In genomic region chr2:84251651-84252278, GRCh38 we compare ENCODE assay signal across 30 cellular contexts.
"Had no signal": no experiment of that assay in that cellular context is flagged by ENCODE, and none has a peak within 500 bp of the region (broad histone marks: within the 10 kb centered on the region; RNA-seq: fewer than 3 reads in every experiment).

No MANE protein-coding gene starts in this region.

- H3K9me3 ChIP-seq: esophagus squamous epithelium, heart right ventricle, lower lobe of right lung, mucosa of descending colon, sigmoid colon, testis, tibial artery had no signal

- H3K27ac Mint-ChIP-seq: effector memory CD8-positive, alpha-beta T cell; mesothelial cell of epicardium; progenitor cell of endocrine pancreas; stimulated activated effector memory CD8-positive, alpha-beta T cell treated with anti-CD3 and anti-CD28 coated beads, Interleukin-12 subunit alpha, Interleukin-12 subunit beta, amount 100 ng/mL, for 72 hours; type B pancreatic cell had no signal

- H3K36me3 Mint-ChIP-seq: naive B cell; natural killer cell treated with Interleukin-12 subunit alpha and Interleukin-12 subunit beta and Interleukin-15 and Interleukin-18, amount 100 ng/mL, for 72 hours; stimulated activated effector memory CD8-positive, alpha-beta T cell treated with anti-CD3 and anti-CD28 coated beads, Interleukin-12 subunit alpha, Interleukin-12 subunit beta, amount 100 ng/mL, for 72 hours; type B pancreatic cell had no signal

- H2AFZ ChIP-seq: parathyroid adenoma had no signal

- FAIRE-seq: endometrium had no signal

- H3K9ac ChIP-seq: parathyroid adenoma had no signal

- DNase-seq: cortex of kidney; effector memory CD8-positive, alpha-beta T cell; erythroblast; esophagus squamous epithelium; foreskin melanocyte; glutamatergic neuron; heart right ventricle; hippocampal formation; islet precursor cell; kidney glomerular epithelial cell; left colon; left ventricle myocardium superior; lower lobe of right lung; mucosa of descending colon; naive B cell; sigmoid colon; stimulated activated CD4-positive, alpha-beta T cell treated with anti-CD3 and anti-CD28 coated beads, Interleukin-2, amount 100 ng/mL, for 24 hours; stimulated activated CD4-positive, alpha-beta T cell treated with anti-CD3 and anti-CD28 coated beads, Interleukin-4, amount 100 ng/mL, for 24 hours; stimulated activated naive CD8-positive, alpha-beta T cell treated with anti-CD3 and anti-CD28 coated beads, Interleukin-15, Interleukin-2, amounts not matched to agents 100 U/mL and 50 U/mL, for 24 hours; substantia nigra; testis; tibial artery had no signal

- H3K4me1 Mint-ChIP-seq: neural crest cell; stimulated activated effector memory CD8-positive, alpha-beta T cell treated with anti-CD3 and anti-CD28 coated beads, Interleukin-12 subunit alpha, Interleukin-12 subunit beta, amount 100 ng/mL, for 72 hours had no signal

- H3K9me3 Mint-ChIP-seq: effector memory CD8-positive, alpha-beta T cell; natural killer cell treated with Interleukin-12 subunit alpha and Interleukin-12 subunit beta and Interleukin-15 and Interleukin-18, amount 100 ng/mL, for 72 hours; stimulated activated effector memory CD8-positive, alpha-beta T cell treated with anti-CD3 and anti-CD28 coated beads, Interleukin-12 subunit alpha, Interleukin-12 subunit beta, amount 100 ng/mL, for 72 hours had no signal

- H3K27ac ChIP-seq: esophagus squamous epithelium, heart right ventricle, lower lobe of right lung, parathyroid adenoma, sigmoid colon, testis, tibial artery had no signal

- H3K4me3 Mint-ChIP-seq: effector memory CD8-positive, alpha-beta T cell; mesothelial cell of epicardium; naive B cell; natural killer cell treated with Interleukin-12 subunit alpha and Interleukin-12 subunit beta and Interleukin-15 and Interleukin-18, amount 100 ng/mL, for 72 hours; neural crest cell; stimulated activated effector memory CD8-positive, alpha-beta T cell treated with anti-CD3 and anti-CD28 coated beads, Interleukin-12 subunit alpha, Interleukin-12 subunit beta, amount 100 ng/mL, for 72 hours; type B pancreatic cell had no signal

- H3K4me3 ChIP-seq: esophagus squamous epithelium, heart right ventricle, lower lobe of right lung, mucosa of descending colon, sigmoid colon, testis, tibial artery had no signal

- H3K27me3 ChIP-seq: esophagus squamous epithelium, heart right ventricle, sigmoid colon, testis, tibial artery had no signal

- H3K27me3 Mint-ChIP-seq: progenitor cell of endocrine pancreas had no signal

- H3K79me2 ChIP-seq: parathyroid adenoma had no signal

- ATAC-seq: effector memory CD8-positive, alpha-beta T cell; heart right ventricle; left colon; left ventricle myocardium superior; lower lobe of right lung; mucosa of descending colon; natural killer cell treated with Interleukin-12 subunit alpha and Interleukin-12 subunit beta and Interleukin-15 and Interleukin-18, amount 100 ng/mL, for 72 hours; stimulated activated effector memory CD8-positive, alpha-beta T cell treated with anti-CD3 and anti-CD28 coated beads, Interleukin-12 subunit alpha, Interleukin-12 subunit beta, amount 100 ng/mL, for 72 hours; stimulated activated naive CD8-positive, alpha-beta T cell treated with anti-CD3 and anti-CD28 coated beads, Interleukin-15, Interleukin-2, amounts not matched to agents 100 U/mL and 50 U/mL, for 24 hours had no signal

- H3K4me1 ChIP-seq: esophagus squamous epithelium, heart right ventricle, lower lobe of right lung, parathyroid adenoma, sigmoid colon, testis, tibial artery had no signal

- H3K36me3 ChIP-seq: esophagus squamous epithelium, heart right ventricle, lower lobe of right lung, sigmoid colon, tibial artery had no signal
